In genomic region chr7:144546795-144547194, GRCh38 we compare ENCODE assay signal across 27 cellular contexts.
"Had no signal": no experiment of that assay in that cellular context is flagged by ENCODE, and none has a peak within 500 bp of the region (broad histone marks: within the 10 kb centered on the region; RNA-seq: fewer than 3 reads in every experiment).

No MANE protein-coding gene starts in this region.

- DNase-seq: cortex of kidney; effector CD8-positive, alpha-beta T cell; effector memory CD8-positive, alpha-beta T cell; endodermal cell; erythroblast; esophagus squamous epithelium; foreskin fibroblast; foreskin melanocyte; gastrocnemius medialis; glutamatergic neuron; head of caudate nucleus; heart right ventricle; hypothalamus; immature natural killer cell; islet precursor cell; kidney; kidney glomerular epithelial cell; left lung; left ventricle myocardium superior; lower lobe of right lung; mesenchymal stem cell had no signal

- H3K4me3 Mint-ChIP-seq: dendritic cell treated with granulocyte-macrophage colony-stimulating factor and Interleukin-4, amounts not matched to agents 40 ng/mL and 50 ng/mL, for 4 days; effector memory CD8-positive, alpha-beta T cell; endodermal cell; immature natural killer cell; mesothelial cell of epicardium had no signal

- FAIRE-seq: colon, endometrium, kidney had no signal

- ATAC-seq: effector memory CD8-positive, alpha-beta T cell; esophagus mucosa; gastrocnemius medialis; heart right ventricle; left lung; left ventricle myocardium superior; lower lobe of right lung had no signal

- H3K9me3 Mint-ChIP-seq: dendritic cell treated with granulocyte-macrophage colony-stimulating factor and Interleukin-4, amounts not matched to agents 40 ng/mL and 50 ng/mL, for 4 days; effector memory CD8-positive, alpha-beta T cell; endodermal cell; immature natural killer cell; mesothelial cell of epicardium had no signal

- H3K27me3 Mint-ChIP-seq: dendritic cell treated with granulocyte-macrophage colony-stimulating factor and Interleukin-4, amounts not matched to agents 40 ng/mL and 50 ng/mL, for 4 days; effector memory CD8-positive, alpha-beta T cell had no signal

- H3K4me3 ChIP-seq: esophagus squamous epithelium, gastrocnemius medialis, heart right ventricle, left lung, lower lobe of right lung had no signal

- H3K36me3 Mint-ChIP-seq: mesothelial cell of epicardium had no signal

- H3K4me1 ChIP-seq: esophagus squamous epithelium, gastrocnemius medialis, heart right ventricle, left lung, lower lobe of right lung had no signal

- H3K27ac Mint-ChIP-seq: dendritic cell treated with granulocyte-macrophage colony-stimulating factor and Interleukin-4, amounts not matched to agents 40 ng/mL and 50 ng/mL, for 4 days; effector memory CD8-positive, alpha-beta T cell; endodermal cell; immature natural killer cell; mesothelial cell of epicardium had no signal

- H3K27me3 ChIP-seq: esophagus squamous epithelium, gastrocnemius medialis, heart right ventricle, left lung had no signal

- H3K9me3 ChIP-seq: esophagus squamous epithelium, gastrocnemius medialis, heart right ventricle, left lung, lower lobe of right lung had no signal

- H3K36me3 ChIP-seq: esophagus squamous epithelium, gastrocnemius medialis, heart right ventricle, left lung, lower lobe of right lung had no signal

- H3K27ac ChIP-seq: epithelial cell of prostate, esophagus squamous epithelium, gastrocnemius medialis, heart right ventricle, left lung, lower lobe of right lung had no signal

- H3K4me1 Mint-ChIP-seq: endodermal cell had no signal
